ENCODE assay signal across 22 cellular contexts in genomic region chr2:45654250-45654649, GRCh38. TPM values are rescaled to one million over a fixed set of nuclear protein-coding genes. Genes with fewer than 3 reads are reported as not detected.
DNase-seq lines count a peak whose midpoint lies in the region; ATAC-seq and TF ChIP-seq lines count a peak whose summit lies in the region.
"Had no signal": no experiment of that assay in that cellular context is flagged by ENCODE, and none has a peak within 500 bp of the region (broad histone marks: within the 10 kb centered on the region; RNA-seq: fewer than 3 reads in every experiment).

No MANE protein-coding gene starts in this region.

- peaks cover 0 to 4% (median 0%) of the 10 kb centered on the region in 7 donors for H3K9me3 Mint-ChIP-seq in naive B cell
- H3K9me3 Mint-ChIP-seq: activated T-helper 2 cell treated with anti-CD3 and anti-CD28 coated beads, Interferon-gamma antibody, Interleukin-2, Interleukin-4, amounts not matched to agents 10 μg/mL and 5 μg/mL and 100 μg/mL, durations not matched to agents 14 hours and 24 hours and 36 hours; endodermal cell; stimulated activated memory B cell treated with anti-CD40 and anti-IgM and Interleukin-4, amounts not matched to agents 10 μg/mL and 1 μg/mL and 100 μg/mL, for 72 hours had no signal

- peak overlapping the region; percentile 19; the same call in 1 of the 2 replicates for H3K27ac ChIP-seq in VCaP
- H3K27ac ChIP-seq: hepatocyte, neutrophil, upper lobe of left lung had no signal

- peaks cover 0 to 9% of the 10 kb centered on the region in 2 donors for H3K36me3 Mint-ChIP-seq in naive B cell
- H3K36me3 Mint-ChIP-seq: stimulated activated memory B cell treated with anti-CD40 and anti-IgM and Interleukin-4, amounts not matched to agents 10 μg/mL and 1 μg/mL and 100 μg/mL, for 72 hours had no signal

- no peak for ATAC-seq in naive B cell (ENCODE audit: low read depth in 2 of 2)
- ATAC-seq in GM21360 (IDR thresholded peaks at IDR 0.05; ENCODE audit: unreplicated experiment), result no peak
- ATAC-seq in GM18511 (IDR thresholded peaks at IDR 0.05; ENCODE audit: unreplicated experiment), result no peak
- ATAC-seq: activated CD4-positive, CD25-positive, alpha-beta regulatory T cell treated with anti-CD3 and anti-CD28 coated beads, Interleukin-2, amount 50 U/mL, for 24 hours; activated CD8-positive, alpha-beta memory T cell treated with anti-CD3 and anti-CD28 coated beads, Interleukin-2, amount 10 ng/mL, durations not matched to agents 7 days and 5 days; stimulated activated memory B cell treated with anti-CD40 and anti-IgM and Interleukin-4, amounts not matched to agents 10 μg/mL and 1 μg/mL and 100 μg/mL, for 72 hours had no signal

- H3K4me1 Mint-ChIP-seq in naive B cell, result peaks cover 52 to 77% (median 66%) of the 10 kb centered on the region in 3 donors

- peak overlapping the region in 3 of 6 donors; percentile 16 to 59 (median 58) for H3K27ac Mint-ChIP-seq in naive B cell
- H3K27ac Mint-ChIP-seq: activated CD8-positive, alpha-beta memory T cell treated with anti-CD3 and anti-CD28 coated beads, Interleukin-2, amount 10 ng/mL, durations not matched to agents 7 days and 5 days; activated T-helper 2 cell treated with anti-CD3 and anti-CD28 coated beads, Interferon-gamma antibody, Interleukin-2, Interleukin-4, amounts not matched to agents 10 μg/mL and 5 μg/mL and 100 μg/mL, durations not matched to agents 14 hours and 24 hours and 36 hours; CD14-positive monocyte; endodermal cell; stimulated activated memory B cell treated with anti-CD40 and anti-IgM and Interleukin-4, amounts not matched to agents 10 μg/mL and 1 μg/mL and 100 μg/mL, for 72 hours had no signal

- DNase-seq in NCI-H1105 treated with DMSO at 0.1 percent for 48 hours (lab: John Stamatoyannopoulos, UW) (peak; percentile 3), NCI-H1105 (lab: John Stamatoyannopoulos, UW) (no peak), DMS79 treated with DMSO at 0.1 percent for 48 hours (lab: John Stamatoyannopoulos, UW) (peak; percentile 25), naive B cell (no peak), SW 1271 (lab: John Stamatoyannopoulos, UW) (no peak)
- DNase-seq: activated CD8-positive, alpha-beta memory T cell treated with anti-CD3 and anti-CD28 coated beads, Interleukin-2, amount 10 ng/mL, durations not matched to agents 7 days and 5 days; endodermal cell; IMR-90; islet precursor cell; NCI-H1048; NCI-H2171 treated with DMSO at 0.1 percent for 48 hours; retina; upper lobe of left lung had no signal

- peak overlapping the region in 7 of 8 donors; percentile 80 to 99 (median 99) for H3K4me3 Mint-ChIP-seq in naive B cell
- H3K4me3 Mint-ChIP-seq: activated CD8-positive, alpha-beta memory T cell treated with anti-CD3 and anti-CD28 coated beads, Interleukin-2, amount 10 ng/mL, durations not matched to agents 7 days and 5 days; endodermal cell; stimulated activated memory B cell treated with anti-CD40 and anti-IgM and Interleukin-4, amounts not matched to agents 10 μg/mL and 1 μg/mL and 100 μg/mL, for 72 hours had no signal

- TF ChIP-seq CTCF in VCaP (conservative IDR thresholded peaks at IDR 0.05), result no peak

- H3K27me3 Mint-ChIP-seq in naive B cell, result no peaks in the 10 kb centered on the region
- H3K27me3 Mint-ChIP-seq: stimulated activated memory B cell treated with anti-CD40 and anti-IgM and Interleukin-4, amounts not matched to agents 10 μg/mL and 1 μg/mL and 100 μg/mL, for 72 hours had no signal

RNA-seq across cellular contexts. Expression of gene PRKCE, which starts 2.8 kb away (rescaled TPM):
- 10 to 100 TPM; 14.8 to 33.3 (median 23.2) TPM for polyA plus RNA-seq in naive B cell (ENCODE audit: low read depth in 6 of 6)

RNA-seq across cellular contexts. Expression of gene SRBD1, which starts 43.2 kb away (rescaled TPM):
- polyA plus RNA-seq in naive B cell (ENCODE audit: low read depth in 6 of 6), result 10 to 100 TPM; 11.6 to 20.0 (median 15.1) TPM

Comparison
In these comparisons a context has a peak if more than half of its experiments do, and no peak if none do; other contexts are left out.
1. DNase-seq: peak in NCI-H1105 treated with DMSO at 0.1 percent for 48 hours (single experiment) and DMS79 treated with DMSO at 0.1 percent for 48 hours (single experiment); none in NCI-H1105 (single experiment), naive B cell (single experiment) and SW 1271 (0 of 2).